In genomic region chr6:169087436-169088046, GRCh38 we compare ENCODE assay signal across 23 cellular contexts.
DNase-seq lines count a peak whose midpoint lies in the region; ATAC-seq and TF ChIP-seq lines count a peak whose summit lies in the region.
"Had no signal": no experiment of that assay in that cellular context is flagged by ENCODE, and none has a peak within 500 bp of the region (broad histone marks: within the 10 kb centered on the region; RNA-seq: fewer than 3 reads in every experiment).

No MANE protein-coding gene starts in this region.

- H3K27me3 ChIP-seq in SK-N-SH (ENCODE audit: insufficient read depth) (no peaks in the 10 kb centered on the region), lung (ENCODE audit: control insufficient read depth, insufficient read depth) (no peaks in the 10 kb centered on the region), smooth muscle cell (ENCODE audit: low read depth) (no peaks in the 10 kb centered on the region)
- H3K27me3 ChIP-seq: BLaER1 treated with 17β-estradiol and CSF1 and Interleukin-3, amounts not matched to agents 10 nM and 100 nM; Peyer's patch; tibial nerve had no signal

- H4K20me1 ChIP-seq in SK-N-SH (ENCODE audit: insufficient read depth), result no peaks in the 10 kb centered on the region
- no peaks in the 10 kb centered on the region for H4K20me1 ChIP-seq in smooth muscle cell (ENCODE audit: low read depth)
- H4K20me1 ChIP-seq: BLaER1 treated with 17β-estradiol and CSF1 and Interleukin-3, amounts not matched to agents 10 nM and 100 nM had no signal

- no peak overlapping the region for H3K4me3 ChIP-seq in SK-N-SH (ENCODE audit: low read depth in 2 of 2, low read length in 1 of 2)
- H3K4me3 ChIP-seq in lung, result no peak overlapping the region
- no peak overlapping the region for H3K4me3 ChIP-seq in smooth muscle cell
- H3K4me3 ChIP-seq: BLaER1 treated with 17β-estradiol and CSF1 and Interleukin-3, amounts not matched to agents 10 nM and 100 nM; Peyer's patch; skin epidermis; tibial nerve had no signal

- H3K36me3 ChIP-seq in SK-N-SH (replicated peaks in 1 of 2; ENCODE audit: control insufficient read depth in 1 of 2, insufficient read depth in 2 of 2, low read length in 1 of 2), result no peaks in the 10 kb centered on the region
- H3K36me3 ChIP-seq in lung (ENCODE audit: control insufficient read depth in 2 of 2, insufficient read depth in 2 of 2, low read length in 2 of 2), result no peaks in the 10 kb centered on the region
- H3K36me3 ChIP-seq in smooth muscle cell (ENCODE audit: low read depth), result no peaks in the 10 kb centered on the region
- H3K36me3 ChIP-seq: Peyer's patch, tibial nerve had no signal

- H3K9ac ChIP-seq in SK-N-SH (no peak overlapping the region), smooth muscle cell (ENCODE audit: low read depth) (no peak overlapping the region)
- H3K9ac ChIP-seq: BLaER1 treated with 17β-estradiol and CSF1 and Interleukin-3, amounts not matched to agents 10 nM and 100 nM had no signal

- 67% methylated on average over 4 of the region's 4 CpGs for WGBS in SK-N-SH (ENCODE audit: low lambda C conversion rate)
- 64 to 74% methylated on average over 4 of the region's 4 CpGs for WGBS in lung, 2 donors
- WGBS in smooth muscle cell (ENCODE audit: low lambda C conversion rate), result 79% methylated on average over 4 of the region's 4 CpGs

- H3K4me2 ChIP-seq in SK-N-SH, result no peak overlapping the region
- H3K4me2 ChIP-seq in smooth muscle cell, result peak overlapping the region; percentile 45
- H3K4me2 ChIP-seq: BLaER1 treated with 17β-estradiol and CSF1 and Interleukin-3, amounts not matched to agents 10 nM and 100 nM had no signal

- no peak for DNase-seq in SK-N-SH
- peak; percentile 50 for DNase-seq in astrocyte of the hippocampus (ENCODE audit: low read depth, low spot score)
- peak; percentile 14 for DNase-seq in lung (ENCODE audit: low spot score)
- no peak for DNase-seq in smooth muscle cell (lab: John Stamatoyannopoulos, UW; ENCODE audit: unreplicated experiment)
- DNase-seq in NCI-H2196 treated with DMSO at 0.1 percent for 48 hours (lab: John Stamatoyannopoulos, UW; ENCODE audit: unreplicated experiment), result no peak
- DNase-seq: activated CD4-positive, alpha-beta T cell treated with anti-CD3 and anti-CD28 coated beads for 48 hours; activated naive CD8-positive, alpha-beta T cell treated with anti-CD3 and anti-CD28 coated beads, Interleukin-2, amount 50 U/mL, for 24 hours; Calu3; glutamatergic neuron; HCEC 1CT; MM.1S; naive thymus-derived CD4-positive, alpha-beta T cell; NCI-H510A; NK-92 treated with Interleukin-12 subunit alpha and Interleukin-12 subunit beta, amount 100 ng/mL, for 24 hours; Peyer's patch; stimulated activated CD4-positive, alpha-beta T cell treated with anti-CD3 and anti-CD28 coated beads, Interleukin-2, amount 100 ng/mL, for 48 hours had no signal

- no peaks in the 10 kb centered on the region for H3F3A ChIP-seq in SK-N-SH (replicated peaks; ENCODE audit: insufficient read depth)
- no peaks in the 10 kb centered on the region for H3F3A ChIP-seq in smooth muscle cell (ENCODE audit: low read depth)

- H3K9me2 ChIP-seq in SK-N-SH, result no peaks in the 10 kb centered on the region

- CTCF ChIA-PET in SK-N-SH (lab: Yijun Ruan, JAX), result no interaction called here

- ATAC-seq in SK-N-SH treated with all-trans-retinoic acid at 6 μM for 48 hours, result 0 out of 3 replicates have a peak, but pooled peaks have one; percentile 27
- no peak for ATAC-seq in lung (ENCODE audit: insufficient read depth, low FRiP score)
- ATAC-seq in GM21360 (IDR thresholded peaks at IDR 0.05; ENCODE audit: unreplicated experiment), result no peak
- no peak for ATAC-seq in GM21381 (IDR thresholded peaks at IDR 0.05; ENCODE audit: unreplicated experiment)
- ATAC-seq: activated naive CD8-positive, alpha-beta T cell treated with anti-CD3 and anti-CD28 coated beads, Interleukin-2, amount 50 U/mL, for 24 hours; naive thymus-derived CD4-positive, alpha-beta T cell had no signal

- POLR2A ChIA-PET in SK-N-SH (lab: Yijun Ruan, JAX), result no interaction called here

- no peaks in the 10 kb centered on the region for H3K79me2 ChIP-seq in SK-N-SH (ENCODE audit: insufficient read depth)
- no peaks in the 10 kb centered on the region for H3K79me2 ChIP-seq in smooth muscle cell (ENCODE audit: low read depth)

- TF ChIP-seq CTCF in SK-N-SH (IDR thresholded peaks at IDR 0.05) (no peak), lung (IDR thresholded peaks at IDR 0.05; ENCODE audit: control extremely low read depth, extremely low read depth) (no peak), smooth muscle cell (IDR thresholded peaks at IDR 0.05; ENCODE audit: borderline replicate concordance, insufficient read depth, poor library complexity, severe bottlenecking) (no peak)

- H3K9me3 ChIP-seq in SK-N-SH (0 out of 2 replicates have a peak, but pooled peaks cover 3% of the 10 kb centered on the region), lung (ENCODE audit: control insufficient read depth in 2 of 2, insufficient read depth in 1 of 2, low read length in 1 of 2) (peaks cover 0 to 6% of the 10 kb centered on the region in 2 donors), smooth muscle cell (replicated peaks; ENCODE audit: low read depth) (no peaks in the 10 kb centered on the region)

- no peak overlapping the region for H3K27ac ChIP-seq in SK-N-SH (ENCODE audit: low read depth in 2 of 2, low read length in 1 of 2)
- H3K27ac ChIP-seq in lung (ENCODE audit: low read depth in 1 of 2, low read length in 1 of 2), result no peak overlapping the region
- H3K27ac ChIP-seq in smooth muscle cell (ENCODE audit: low read depth), result peak overlapping the region; percentile 65
- H3K27ac ChIP-seq: 22Rv1; BLaER1 treated with 17β-estradiol and CSF1 and Interleukin-3, amounts not matched to agents 10 nM and 100 nM; tibial nerve had no signal

- H3K4me1 ChIP-seq in SK-N-SH (ENCODE audit: control insufficient read depth in 1 of 2, insufficient read depth in 2 of 2, low read depth in 1 of 2, low read length in 1 of 2) (no peaks in the 10 kb centered on the region), lung (ENCODE audit: control insufficient read depth in 2 of 2, insufficient read depth in 2 of 2, low read length in 2 of 2) (no peaks in the 10 kb centered on the region), smooth muscle cell (ENCODE audit: low read depth) (no peaks in the 10 kb centered on the region)
- H3K4me1 ChIP-seq: BLaER1 treated with 17β-estradiol and CSF1 and Interleukin-3, amounts not matched to agents 10 nM and 100 nM; Peyer's patch; tibial nerve had no signal

- TF ChIP-seq EP300 in SK-N-SH (IDR thresholded peaks at IDR 0.05; ENCODE audit: borderline replicate concordance in 1 of 2, low read depth in 1 of 2, low read length in 1 of 2), result no peak

- TF ChIP-seq RAD21 in SK-N-SH (IDR thresholded peaks at IDR 0.05; ENCODE audit: low read length), result no peak

- H2AFZ ChIP-seq in SK-N-SH (ENCODE audit: low read depth) (no peak overlapping the region), smooth muscle cell (ENCODE audit: low read depth) (peak overlapping the region; percentile 47)

TF ChIP-seq in SK-N-SH treated with all-trans-retinoic acid at 6 μM for 48 hours, 23 proteins besides CTCF, POLR2A, EP300 and RAD21 (continues in another document):
- no peak for TF ChIP-seq ZNF8 (CRISPR knock-in tag; IDR thresholded peaks at IDR 0.05)
- TF ChIP-seq ZFP3 (CRISPR knock-in tag; IDR thresholded peaks at IDR 0.05), result no peak
- TF ChIP-seq POU6F1 (CRISPR knock-in tag; IDR thresholded peaks at IDR 0.05; ENCODE audit: borderline replicate concordance, low read depth), result no peak
- TF ChIP-seq TCF4 (CRISPR knock-in tag; IDR thresholded peaks at IDR 0.05; ENCODE audit: borderline replicate concordance), result no peak

TF ChIP-seq in SK-N-SH, 30 proteins besides CTCF, POLR2A, EP300 and RAD21 (continues in another document):
- TF ChIP-seq FOXM1 (IDR thresholded peaks at IDR 0.05; ENCODE audit: low read depth) (no peak), YY1 (IDR thresholded peaks at IDR 0.05; ENCODE audit: low read depth) (no peak), ELF1 (IDR thresholded peaks at IDR 0.05) (no peak), MAX (IDR thresholded peaks at IDR 0.05; ENCODE audit: low read depth) (no peak), MEF2A (IDR thresholded peaks at IDR 0.05; ENCODE audit: borderline replicate concordance, low read depth) (no peak), POLR2AphosphoS5 (IDR thresholded peaks at IDR 0.05; ENCODE audit: low read depth, low read length) (no peak), FOXJ3 (CRISPR knock-in tag; IDR thresholded peaks at IDR 0.05) (no peak), SMC3 (IDR thresholded peaks at IDR 0.05; ENCODE audit: low read depth, low read length) (no peak), USF1 (IDR thresholded peaks at IDR 0.05; ENCODE audit: borderline replicate concordance, low read depth) (no peak), PBX3 (IDR thresholded peaks at IDR 0.05) (no peak), RCOR1 (IDR thresholded peaks at IDR 0.05; ENCODE audit: low read length) (no peak), FOSL2 (IDR thresholded peaks at IDR 0.05; ENCODE audit: borderline replicate concordance, low read depth) (no peak), NRF1 (IDR thresholded peaks at IDR 0.05; ENCODE audit: low read depth, low read length) (no peak), TCF12 (IDR thresholded peaks at IDR 0.05) (no peak)

Comparison
In these comparisons a context has a peak if more than half of its experiments do, and no peak if none do; other contexts are left out.
1. DNase-seq: peak in astrocyte of the hippocampus (single experiment) and lung (single experiment); none in SK-N-SH (single experiment), smooth muscle cell (single experiment) and NCI-H2196 treated with DMSO at 0.1 percent for 48 hours (single experiment).